In genomic region chr11:123754101-123754568, GRCh38 we compare ENCODE assay signal across 16 cellular contexts. TPM values are rescaled to one million over a fixed set of nuclear protein-coding genes. Genes with fewer than 3 reads are reported as not detected.
DNase-seq lines count a peak whose midpoint lies in the region; ATAC-seq lines count a peak whose summit lies in the region.
"Had no signal": no experiment of that assay in that cellular context is flagged by ENCODE, and none has a peak within 500 bp of the region (broad histone marks: within the 10 kb centered on the region; RNA-seq: fewer than 3 reads in every experiment).

Gene OR6X1 (minus strand): TSS chr11:123754518. CDS start chr11:123754518, 0 bp downstream.

- DNase-seq in activated CD4-positive, alpha-beta T cell treated with anti-CD3 and anti-CD28 coated beads, Interleukin-2, amount 10 ng/mL, durations not matched to agents 7 days and 5 days, result no peak
- no peak for DNase-seq in activated CD4-positive, alpha-beta T cell treated with anti-CD3 and anti-CD28 coated beads for 48 hours
- no peak for DNase-seq in activated naive CD8-positive, alpha-beta T cell treated with anti-CD3 and anti-CD28 coated beads, Interleukin-2, amount 10 ng/mL, durations not matched to agents 7 days and 5 days
- DNase-seq in activated naive CD8-positive, alpha-beta T cell treated with anti-CD3 and anti-CD28 coated beads, Interleukin-2, amount 50 U/mL, for 24 hours, result no peak
- DNase-seq in activated T-helper 1 cell treated with anti-CD3 and anti-CD28 coated beads, Interleukin-12 subunit alpha, Interleukin-12 subunit beta, Interleukin-2, Interleukin-4 antibody, amounts not matched to agents 30 ng/mL and 10 ng/mL and 1 ng/mL, durations not matched to agents 14 hours and 24 hours and 36 hours (ENCODE audit: low spot score), result peak; percentile 1
- DNase-seq in stimulated activated effector memory CD8-positive, alpha-beta T cell treated with anti-CD3 and anti-CD28 coated beads, Interleukin-12 subunit alpha, Interleukin-12 subunit beta, amount 100 ng/mL, for 72 hours (ENCODE audit: low spot score in 2 of 2), result no peak
- DNase-seq in stimulated activated naive CD4-positive, alpha-beta T cell treated with Interleukin-2 at 50 U/mL for 16 hours (lab: John Stamatoyannopoulos, UW), result no peak
- no peak for DNase-seq in NCI-H345 (lab: John Stamatoyannopoulos, UW)
- DNase-seq: 8988T; AML-193; CD8-positive, alpha-beta memory T cell; DMS53; H9 had no signal

- H3K36me3 Mint-ChIP-seq in activated CD4-positive, alpha-beta T cell treated with anti-CD3 and anti-CD28 coated beads, Interleukin-2, amount 10 ng/mL, durations not matched to agents 7 days and 5 days (ENCODE audit: low read depth), result no peaks in the 10 kb centered on the region
- H3K36me3 Mint-ChIP-seq in activated naive CD8-positive, alpha-beta T cell treated with anti-CD3 and anti-CD28 coated beads, Interleukin-2, amount 10 ng/mL, durations not matched to agents 7 days and 5 days, result no peaks in the 10 kb centered on the region
- H3K36me3 Mint-ChIP-seq in activated naive CD8-positive, alpha-beta T cell treated with anti-CD3 and anti-CD28 coated beads, Interleukin-2, amount 50 U/mL, for 24 hours (ENCODE audit: low read depth), result no peaks in the 10 kb centered on the region
- H3K36me3 Mint-ChIP-seq in activated T-helper 1 cell treated with anti-CD3 and anti-CD28 coated beads, Interleukin-12 subunit alpha, Interleukin-12 subunit beta, Interleukin-2, Interleukin-4 antibody, amounts not matched to agents 30 ng/mL and 10 ng/mL and 1 ng/mL, durations not matched to agents 14 hours and 24 hours and 36 hours (ENCODE audit: low read depth), result peaks cover 5% of the 10 kb centered on the region
- H3K36me3 Mint-ChIP-seq in stimulated activated effector memory CD8-positive, alpha-beta T cell treated with anti-CD3 and anti-CD28 coated beads, Interleukin-12 subunit alpha, Interleukin-12 subunit beta, amount 100 ng/mL, for 72 hours, result peaks cover 4% of the 10 kb centered on the region

- H3K27me3 Mint-ChIP-seq in activated CD4-positive, alpha-beta T cell treated with anti-CD3 and anti-CD28 coated beads, Interleukin-2, amount 10 ng/mL, durations not matched to agents 7 days and 5 days, result peaks cover 28% of the 10 kb centered on the region
- peaks cover 21% of the 10 kb centered on the region for H3K27me3 Mint-ChIP-seq in activated naive CD8-positive, alpha-beta T cell treated with anti-CD3 and anti-CD28 coated beads, Interleukin-2, amount 10 ng/mL, durations not matched to agents 7 days and 5 days
- H3K27me3 Mint-ChIP-seq in activated naive CD8-positive, alpha-beta T cell treated with anti-CD3 and anti-CD28 coated beads, Interleukin-2, amount 50 U/mL, for 24 hours, result peaks cover 26% of the 10 kb centered on the region
- H3K27me3 Mint-ChIP-seq in activated T-helper 1 cell treated with anti-CD3 and anti-CD28 coated beads, Interleukin-12 subunit alpha, Interleukin-12 subunit beta, Interleukin-2, Interleukin-4 antibody, amounts not matched to agents 30 ng/mL and 10 ng/mL and 1 ng/mL, durations not matched to agents 14 hours and 24 hours and 36 hours (ENCODE audit: insufficient read depth), result peaks cover 5% of the 10 kb centered on the region

- peak; percentile 50 for ATAC-seq in activated naive CD8-positive, alpha-beta T cell treated with anti-CD3 and anti-CD28 coated beads, Interleukin-2, amount 10 ng/mL, durations not matched to agents 7 days and 5 days (ENCODE audit: low read depth)
- ATAC-seq in activated naive CD8-positive, alpha-beta T cell treated with anti-CD3 and anti-CD28 coated beads, Interleukin-2, amount 50 U/mL, for 24 hours, result no peak
- peak; percentile 26 for ATAC-seq in stimulated activated effector memory CD8-positive, alpha-beta T cell treated with anti-CD3 and anti-CD28 coated beads, Interleukin-12 subunit alpha, Interleukin-12 subunit beta, amount 100 ng/mL, for 72 hours
- ATAC-seq: GM23338 had no signal

- H3K9me3 Mint-ChIP-seq in activated CD4-positive, alpha-beta T cell treated with anti-CD3 and anti-CD28 coated beads, Interleukin-2, amount 10 ng/mL, durations not matched to agents 7 days and 5 days, result no peaks in the 10 kb centered on the region
- H3K9me3 Mint-ChIP-seq in activated naive CD8-positive, alpha-beta T cell treated with anti-CD3 and anti-CD28 coated beads, Interleukin-2, amount 10 ng/mL, durations not matched to agents 7 days and 5 days, result no peaks in the 10 kb centered on the region
- H3K9me3 Mint-ChIP-seq in activated naive CD8-positive, alpha-beta T cell treated with anti-CD3 and anti-CD28 coated beads, Interleukin-2, amount 50 U/mL, for 24 hours, result no peaks in the 10 kb centered on the region
- H3K9me3 Mint-ChIP-seq in activated T-helper 1 cell treated with anti-CD3 and anti-CD28 coated beads, Interleukin-12 subunit alpha, Interleukin-12 subunit beta, Interleukin-2, Interleukin-4 antibody, amounts not matched to agents 30 ng/mL and 10 ng/mL and 1 ng/mL, durations not matched to agents 14 hours and 24 hours and 36 hours, result peaks cover 15% of the 10 kb centered on the region
- no peaks in the 10 kb centered on the region for H3K9me3 Mint-ChIP-seq in stimulated activated effector memory CD8-positive, alpha-beta T cell treated with anti-CD3 and anti-CD28 coated beads, Interleukin-12 subunit alpha, Interleukin-12 subunit beta, amount 100 ng/mL, for 72 hours

- POLR2A ChIA-PET in activated CD4-positive, alpha-beta T cell treated with anti-CD3 and anti-CD28 coated beads, Interleukin-2, amount 10 ng/mL, durations not matched to agents 7 days and 5 days (lab: Charles Lee), result no interaction called here
- POLR2A ChIA-PET in activated naive CD8-positive, alpha-beta T cell treated with anti-CD3 and anti-CD28 coated beads, Interleukin-2, amount 10 ng/mL, durations not matched to agents 7 days and 5 days (lab: Charles Lee), result no interaction called here

- intact Hi-C loops in activated T-helper 1 cell treated with anti-CD3 and anti-CD28 coated beads, Interleukin-12 subunit alpha, Interleukin-12 subunit beta, Interleukin-2, Interleukin-4 antibody, amounts not matched to agents 30 ng/mL and 10 ng/mL and 1 ng/mL, durations not matched to agents 14 hours and 24 hours and 36 hours (cut with micrococcal nuclease), result loop anchor here (1.0 kb wide), 1 partner anchor 13 kb away; the partner anchor contains the start of gene ZNF202

- peaks cover 30% of the 10 kb centered on the region for H3K4me1 Mint-ChIP-seq in activated CD4-positive, alpha-beta T cell treated with anti-CD3 and anti-CD28 coated beads, Interleukin-2, amount 10 ng/mL, durations not matched to agents 7 days and 5 days
- peaks cover 27% of the 10 kb centered on the region for H3K4me1 Mint-ChIP-seq in activated naive CD8-positive, alpha-beta T cell treated with anti-CD3 and anti-CD28 coated beads, Interleukin-2, amount 10 ng/mL, durations not matched to agents 7 days and 5 days
- H3K4me1 Mint-ChIP-seq in activated naive CD8-positive, alpha-beta T cell treated with anti-CD3 and anti-CD28 coated beads, Interleukin-2, amount 50 U/mL, for 24 hours, result no peaks in the 10 kb centered on the region
- H3K4me1 Mint-ChIP-seq in activated T-helper 1 cell treated with anti-CD3 and anti-CD28 coated beads, Interleukin-12 subunit alpha, Interleukin-12 subunit beta, Interleukin-2, Interleukin-4 antibody, amounts not matched to agents 30 ng/mL and 10 ng/mL and 1 ng/mL, durations not matched to agents 14 hours and 24 hours and 36 hours (ENCODE audit: low read depth), result peaks cover 68% of the 10 kb centered on the region
- no peaks in the 10 kb centered on the region for H3K4me1 Mint-ChIP-seq in stimulated activated effector memory CD8-positive, alpha-beta T cell treated with anti-CD3 and anti-CD28 coated beads, Interleukin-12 subunit alpha, Interleukin-12 subunit beta, amount 100 ng/mL, for 72 hours

- peak within 1 kb of the TSS; percentile 2 for H3K27ac Mint-ChIP-seq in activated CD4-positive, alpha-beta T cell treated with anti-CD3 and anti-CD28 coated beads, Interleukin-2, amount 10 ng/mL, durations not matched to agents 7 days and 5 days
- H3K27ac Mint-ChIP-seq in activated naive CD8-positive, alpha-beta T cell treated with anti-CD3 and anti-CD28 coated beads, Interleukin-2, amount 10 ng/mL, durations not matched to agents 7 days and 5 days, result peak within 1 kb of the TSS; percentile 17
- no peak within 1 kb of the TSS for H3K27ac Mint-ChIP-seq in activated naive CD8-positive, alpha-beta T cell treated with anti-CD3 and anti-CD28 coated beads, Interleukin-2, amount 50 U/mL, for 24 hours
- H3K27ac Mint-ChIP-seq in activated T-helper 1 cell treated with anti-CD3 and anti-CD28 coated beads, Interleukin-12 subunit alpha, Interleukin-12 subunit beta, Interleukin-2, Interleukin-4 antibody, amounts not matched to agents 30 ng/mL and 10 ng/mL and 1 ng/mL, durations not matched to agents 14 hours and 24 hours and 36 hours, result peak within 1 kb of the TSS; percentile 91
- H3K27ac Mint-ChIP-seq in stimulated activated effector memory CD8-positive, alpha-beta T cell treated with anti-CD3 and anti-CD28 coated beads, Interleukin-12 subunit alpha, Interleukin-12 subunit beta, amount 100 ng/mL, for 72 hours, result no peak within 1 kb of the TSS
- H3K27ac Mint-ChIP-seq: GM23338, H9 had no signal

- CTCF ChIA-PET in activated CD4-positive, alpha-beta T cell treated with anti-CD3 and anti-CD28 coated beads, Interleukin-2, amount 10 ng/mL, durations not matched to agents 7 days and 5 days (lab: Charles Lee), result no interaction called here

- no peak within 1 kb of the TSS for H3K4me3 Mint-ChIP-seq in activated CD4-positive, alpha-beta T cell treated with anti-CD3 and anti-CD28 coated beads, Interleukin-2, amount 10 ng/mL, durations not matched to agents 7 days and 5 days
- peak within 1 kb of the TSS; percentile 51 for H3K4me3 Mint-ChIP-seq in activated naive CD8-positive, alpha-beta T cell treated with anti-CD3 and anti-CD28 coated beads, Interleukin-2, amount 10 ng/mL, durations not matched to agents 7 days and 5 days
- H3K4me3 Mint-ChIP-seq in activated naive CD8-positive, alpha-beta T cell treated with anti-CD3 and anti-CD28 coated beads, Interleukin-2, amount 50 U/mL, for 24 hours, result no peak within 1 kb of the TSS
- H3K4me3 Mint-ChIP-seq in activated T-helper 1 cell treated with anti-CD3 and anti-CD28 coated beads, Interleukin-12 subunit alpha, Interleukin-12 subunit beta, Interleukin-2, Interleukin-4 antibody, amounts not matched to agents 30 ng/mL and 10 ng/mL and 1 ng/mL, durations not matched to agents 14 hours and 24 hours and 36 hours, result peak within 1 kb of the TSS; percentile 38
- H3K4me3 Mint-ChIP-seq in stimulated activated effector memory CD8-positive, alpha-beta T cell treated with anti-CD3 and anti-CD28 coated beads, Interleukin-12 subunit alpha, Interleukin-12 subunit beta, amount 100 ng/mL, for 72 hours, result no peak within 1 kb of the TSS
- H3K4me3 Mint-ChIP-seq: CD8-positive, alpha-beta memory T cell; GM23338; H9 had no signal

RNA-seq across cellular contexts. Expression of gene OR6X1, which starts in this region (rescaled TPM):
- total RNA-seq in activated CD4-positive, alpha-beta T cell treated with anti-CD3 and anti-CD28 coated beads, Interleukin-2, amount 10 ng/mL, durations not matched to agents 7 days and 5 days, result not detected
- total RNA-seq in activated naive CD8-positive, alpha-beta T cell treated with anti-CD3 and anti-CD28 coated beads, Interleukin-2, amount 10 ng/mL, durations not matched to agents 7 days and 5 days, result not detected
- total RNA-seq in activated T-helper 1 cell treated with anti-CD3 and anti-CD28 coated beads, Interleukin-12 subunit alpha, Interleukin-12 subunit beta, Interleukin-2, Interleukin-4 antibody, amounts not matched to agents 30 ng/mL and 10 ng/mL and 1 ng/mL, durations not matched to agents 14 hours and 24 hours and 36 hours, result not detected in 2 replicates
- total RNA-seq: CD8-positive, alpha-beta memory T cell; Daoy; GM23338; H9; HT-29 had no signal

Comparison
In these comparisons a context has a peak if more than half of its experiments do, and no peak if none do; other contexts are left out.
1. H3K27ac Mint-ChIP-seq: peak in activated CD4-positive, alpha-beta T cell treated with anti-CD3 and anti-CD28 coated beads, Interleukin-2, amount 10 ng/mL, durations not matched to agents 7 days and 5 days (single experiment), activated naive CD8-positive, alpha-beta T cell treated with anti-CD3 and anti-CD28 coated beads, Interleukin-2, amount 10 ng/mL, durations not matched to agents 7 days and 5 days (single experiment) and activated T-helper 1 cell treated with anti-CD3 and anti-CD28 coated beads, Interleukin-12 subunit alpha, Interleukin-12 subunit beta, Interleukin-2, Interleukin-4 antibody, amounts not matched to agents 30 ng/mL and 10 ng/mL and 1 ng/mL, durations not matched to agents 14 hours and 24 hours and 36 hours (single experiment); none in activated naive CD8-positive, alpha-beta T cell treated with anti-CD3 and anti-CD28 coated beads, Interleukin-2, amount 50 U/mL, for 24 hours (single experiment) and stimulated activated effector memory CD8-positive, alpha-beta T cell treated with anti-CD3 and anti-CD28 coated beads, Interleukin-12 subunit alpha, Interleukin-12 subunit beta, amount 100 ng/mL, for 72 hours (single experiment).
2. H3K4me3 Mint-ChIP-seq: peak in activated naive CD8-positive, alpha-beta T cell treated with anti-CD3 and anti-CD28 coated beads, Interleukin-2, amount 10 ng/mL, durations not matched to agents 7 days and 5 days (single experiment) and activated T-helper 1 cell treated with anti-CD3 and anti-CD28 coated beads, Interleukin-12 subunit alpha, Interleukin-12 subunit beta, Interleukin-2, Interleukin-4 antibody, amounts not matched to agents 30 ng/mL and 10 ng/mL and 1 ng/mL, durations not matched to agents 14 hours and 24 hours and 36 hours (single experiment); none in activated CD4-positive, alpha-beta T cell treated with anti-CD3 and anti-CD28 coated beads, Interleukin-2, amount 10 ng/mL, durations not matched to agents 7 days and 5 days (single experiment), activated naive CD8-positive, alpha-beta T cell treated with anti-CD3 and anti-CD28 coated beads, Interleukin-2, amount 50 U/mL, for 24 hours (single experiment) and stimulated activated effector memory CD8-positive, alpha-beta T cell treated with anti-CD3 and anti-CD28 coated beads, Interleukin-12 subunit alpha, Interleukin-12 subunit beta, amount 100 ng/mL, for 72 hours (single experiment).
3. Peak in ATAC-seq in activated naive CD8-positive, alpha-beta T cell treated with anti-CD3 and anti-CD28 coated beads, Interleukin-2, amount 10 ng/mL, durations not matched to agents 7 days and 5 days; RNA of the gene not detected or under 1 TPM.
4. Peak in DNase-seq in activated T-helper 1 cell treated with anti-CD3 and anti-CD28 coated beads, Interleukin-12 subunit alpha, Interleukin-12 subunit beta, Interleukin-2, Interleukin-4 antibody, amounts not matched to agents 30 ng/mL and 10 ng/mL and 1 ng/mL, durations not matched to agents 14 hours and 24 hours and 36 hours; RNA of the gene not detected or under 1 TPM.